9 cellular contexts compared by ENCODE assay signal in genomic region chrX:46576458-46576857, GRCh38. TPM values are rescaled to one million over a fixed set of nuclear protein-coding genes. Genes with fewer than 3 reads are reported as not detected.
DNase-seq lines count a peak whose midpoint lies in the region; ATAC-seq, FAIRE-seq and TF ChIP-seq lines count a peak whose summit lies in the region.
"Had no signal": no experiment of that assay in that cellular context is flagged by ENCODE, and none has a peak within 500 bp of the region (broad histone marks: within the 10 kb centered on the region; RNA-seq: fewer than 3 reads in every experiment).

No MANE protein-coding gene starts in this region.

- DNase-seq in activated CD4-positive, alpha-beta T cell treated with anti-CD3 and anti-CD28 coated beads, Interleukin-2, amount 10 ng/mL, durations not matched to agents 24 days and 14 days: no peak
- no peak for DNase-seq in activated CD4-positive, alpha-beta T cell treated with anti-CD3 and anti-CD28 coated beads for 48 hours
- DNase-seq in activated B cell treated with CpG ODN at 0.5 μM for 24 hours (no peak), left cardiac atrium (peak; percentile 39), pancreas (no peak), GM19239 (ENCODE audit: insufficient read length, low spot score) (no peak)
- no peak for DNase-seq in stimulated activated naive B cell treated with anti-CD40 and anti-IgM and Interleukin-4, amounts not matched to agents 10 μg/mL and 1 μg/mL and 100 μg/mL, for 72 hours

- CTCF ChIA-PET in activated B cell treated with CpG ODN at 0.5 μM for 24 hours (lab: Charles Lee): no interaction called here

- no peaks in the 10 kb centered on the region for H3K4me1 ChIP-seq in pancreas

- peak overlapping the region; percentile 89 for H3K4me3 Mint-ChIP-seq in activated CD4-positive, alpha-beta T cell treated with anti-CD3 and anti-CD28 coated beads, Interleukin-2, amount 10 ng/mL, durations not matched to agents 24 days and 14 days
- H3K4me3 Mint-ChIP-seq in activated B cell treated with CpG ODN at 0.5 μM for 24 hours: peak overlapping the region; percentile 81
- H3K4me3 Mint-ChIP-seq in stimulated activated naive B cell treated with anti-CD40 and anti-IgM and Interleukin-4, amounts not matched to agents 10 μg/mL and 1 μg/mL and 100 μg/mL, for 72 hours: peak overlapping the region; percentile 23 to 88

- FAIRE-seq in pancreas (lab: Jason Lieb, UNC): no peak
- FAIRE-seq in GM19239 (lab: Jason Lieb, UNC): no peak
- FAIRE-seq: K562 had no signal

- 62 to 81% methylated on average over 3 of the region's 3 CpGs for WGBS in pancreas, 2 donors

- no peak overlapping the region for H3K4me3 ChIP-seq in pancreas
- H3K4me3 ChIP-seq: K562 had no signal

- peak overlapping the region; percentile 75 for H3K27ac Mint-ChIP-seq in activated CD4-positive, alpha-beta T cell treated with anti-CD3 and anti-CD28 coated beads, Interleukin-2, amount 10 ng/mL, durations not matched to agents 24 days and 14 days
- no peak overlapping the region for H3K27ac Mint-ChIP-seq in activated B cell treated with CpG ODN at 0.5 μM for 24 hours
- H3K27ac Mint-ChIP-seq in stimulated activated naive B cell treated with anti-CD40 and anti-IgM and Interleukin-4, amounts not matched to agents 10 μg/mL and 1 μg/mL and 100 μg/mL, for 72 hours: no peak overlapping the region

- H3K36me3 Mint-ChIP-seq in activated CD4-positive, alpha-beta T cell treated with anti-CD3 and anti-CD28 coated beads, Interleukin-2, amount 10 ng/mL, durations not matched to agents 24 days and 14 days (ENCODE audit: low read depth): peaks cover 23% of the 10 kb centered on the region
- H3K36me3 Mint-ChIP-seq in activated B cell treated with CpG ODN at 0.5 μM for 24 hours (ENCODE audit: low read depth): peaks cover 30% of the 10 kb centered on the region
- H3K36me3 Mint-ChIP-seq in stimulated activated naive B cell treated with anti-CD40 and anti-IgM and Interleukin-4, amounts not matched to agents 10 μg/mL and 1 μg/mL and 100 μg/mL, for 72 hours: peaks cover 0 to 7% of the 10 kb centered on the region in 2 donors

- no peak for TF ChIP-seq CTCF in activated B cell treated with CpG ODN at 0.5 μM for 24 hours (IDR thresholded peaks at IDR 0.05)
- no peak for TF ChIP-seq CTCF in pancreas (IDR thresholded peaks at IDR 0.05)

- H3K27me3 Mint-ChIP-seq in activated CD4-positive, alpha-beta T cell treated with anti-CD3 and anti-CD28 coated beads, Interleukin-2, amount 10 ng/mL, durations not matched to agents 24 days and 14 days: no peaks in the 10 kb centered on the region
- H3K27me3 Mint-ChIP-seq in activated B cell treated with CpG ODN at 0.5 μM for 24 hours: no peaks in the 10 kb centered on the region
- H3K27me3 Mint-ChIP-seq in stimulated activated naive B cell treated with anti-CD40 and anti-IgM and Interleukin-4, amounts not matched to agents 10 μg/mL and 1 μg/mL and 100 μg/mL, for 72 hours: no peaks in the 10 kb centered on the region

- H3K9me3 Mint-ChIP-seq in activated CD4-positive, alpha-beta T cell treated with anti-CD3 and anti-CD28 coated beads, Interleukin-2, amount 10 ng/mL, durations not matched to agents 24 days and 14 days: no peaks in the 10 kb centered on the region
- H3K9me3 Mint-ChIP-seq in activated B cell treated with CpG ODN at 0.5 μM for 24 hours: no peaks in the 10 kb centered on the region
- H3K9me3 Mint-ChIP-seq in stimulated activated naive B cell treated with anti-CD40 and anti-IgM and Interleukin-4, amounts not matched to agents 10 μg/mL and 1 μg/mL and 100 μg/mL, for 72 hours: no peaks in the 10 kb centered on the region

- H3K27ac ChIP-seq in pancreas: no peak overlapping the region

- peaks cover 41% of the 10 kb centered on the region for H3K4me1 Mint-ChIP-seq in activated CD4-positive, alpha-beta T cell treated with anti-CD3 and anti-CD28 coated beads, Interleukin-2, amount 10 ng/mL, durations not matched to agents 24 days and 14 days
- H3K4me1 Mint-ChIP-seq in activated B cell treated with CpG ODN at 0.5 μM for 24 hours: peaks cover 46% of the 10 kb centered on the region
- H3K4me1 Mint-ChIP-seq in stimulated activated naive B cell treated with anti-CD40 and anti-IgM and Interleukin-4, amounts not matched to agents 10 μg/mL and 1 μg/mL and 100 μg/mL, for 72 hours: peaks cover 33 to 54% of the 10 kb centered on the region in 2 donors

- H3K36me3 ChIP-seq in pancreas: no peaks in the 10 kb centered on the region

- no peaks in the 10 kb centered on the region for H3K9me3 ChIP-seq in pancreas

- ATAC-seq in activated B cell treated with CpG ODN at 0.5 μM for 24 hours (ENCODE audit: low read depth): no peak
- peak in 1 of 2 donors; percentile 11 for ATAC-seq in left cardiac atrium
- ATAC-seq in stimulated activated naive B cell treated with anti-CD40 and anti-IgM and Interleukin-4, amounts not matched to agents 10 μg/mL and 1 μg/mL and 100 μg/mL, for 72 hours (replicated peaks): no peak
- ATAC-seq in HG03457 (IDR thresholded peaks at IDR 0.05; ENCODE audit: unreplicated experiment): no peak
- ATAC-seq in pancreas: no peak
- ATAC-seq: K562 had no signal

- POLR2A ChIA-PET in activated B cell treated with CpG ODN at 0.5 μM for 24 hours (lab: Charles Lee): interaction anchor here (0.7 kb wide), 1 partner anchor 14 kb away, joined by 4 read pairs; no protein-coding TSS in a partner anchor

- intact Hi-C loops in activated CD4-positive, alpha-beta T cell treated with anti-CD3 and anti-CD28 coated beads, Interleukin-2, amount 10 ng/mL, durations not matched to agents 24 days and 14 days (cut with micrococcal nuclease): no loop called here
- intact Hi-C loops in activated B cell treated with CpG ODN at 0.5 μM for 24 hours (cut with micrococcal nuclease): no loop called here
- intact Hi-C loops in left cardiac atrium (cut with DNase I): loop anchor here (5.0 to 10.0 kb wide), 2 partner anchors 66 to 68 kb away; no protein-coding TSS in a partner anchor
- intact Hi-C loops in pancreas (cut with DNase I): no loop called here

- no peaks in the 10 kb centered on the region for H3K27me3 ChIP-seq in pancreas

RNA-seq across cellular contexts. Expression of gene CHST7, which starts 2.9 kb away (rescaled TPM):
- 6.5 and 6.9 TPM in 2 replicates for total RNA-seq in activated CD4-positive, alpha-beta T cell treated with anti-CD3 and anti-CD28 coated beads, Interleukin-2, amount 10 ng/mL, durations not matched to agents 24 days and 14 days
- total RNA-seq in activated B cell treated with CpG ODN at 0.5 μM for 24 hours: 6.3 and 7.5 TPM in 2 replicates
- total RNA-seq in left cardiac atrium: 10 to 100 TPM; 11.8 to 29.0 TPM
- 1 to 10 TPM in 4 of 6 donors, under 1 TPM in 2; 0.65 to 2.1 (median 1.1) TPM for total RNA-seq in pancreas
- 1 to 10 TPM in 1 of 2 donors, under 1 TPM in 1; 0.72 to 1.5 TPM for polyA plus RNA-seq in pancreas

RNA-seq across cellular contexts. Expression of gene ZNF674, which starts 31.2 kb away (rescaled TPM):
- 2.1 and 2.6 TPM in 2 replicates for total RNA-seq in activated CD4-positive, alpha-beta T cell treated with anti-CD3 and anti-CD28 coated beads, Interleukin-2, amount 10 ng/mL, durations not matched to agents 24 days and 14 days
- 1.6 and 2.3 TPM in 2 replicates for total RNA-seq in activated B cell treated with CpG ODN at 0.5 μM for 24 hours
- total RNA-seq in left cardiac atrium: 1 to 10 TPM; 2.2 to 2.7 TPM
- 1 to 10 TPM; 1.1 to 2.8 (median 1.6) TPM for total RNA-seq in pancreas
- polyA plus RNA-seq in pancreas: 1 to 10 TPM in 1 of 2 donors, under 1 TPM in 1; 0.80 to 1.1 TPM

Comparison
In these comparisons a context has a peak if more than half of its experiments do, and no peak if none do; other contexts are left out.
1. intact Hi-C loops: an anchor here in left cardiac atrium (5.0 to 10.0 kb wide); none called in activated CD4-positive, alpha-beta T cell treated with anti-CD3 and anti-CD28 coated beads, Interleukin-2, amount 10 ng/mL, durations not matched to agents 24 days and 14 days, activated B cell treated with CpG ODN at 0.5 μM for 24 hours and pancreas.